Comparison of ENCODE assay signal across 11 cellular contexts in genomic region chrX:102711872-102712215, GRCh38. TPM values are rescaled to one million over a fixed set of nuclear protein-coding genes. Genes with fewer than 3 reads are reported as not detected.
A peak's percentile ranks its signal among the peaks of the same experiment; 100 is the strongest.
DNase-seq lines count a peak whose midpoint lies in the region; ATAC-seq and TF ChIP-seq lines count a peak whose summit lies in the region.
"Had no signal": no experiment of that assay in that cellular context is flagged by ENCODE, and none has a peak within 500 bp of the region (broad histone marks: within the 10 kb centered on the region; RNA-seq: fewer than 3 reads in every experiment).

No MANE protein-coding gene starts in this region.

- H3K79me2 ChIP-seq in trophoblast cell (ENCODE audit: control insufficient read depth, insufficient read depth, low read length, poor library complexity): no peaks in the 10 kb centered on the region

- no peak overlapping the region for H3K14ac ChIP-seq in trophoblast cell (ENCODE audit: low read length)

- no peak overlapping the region for H3K27ac ChIP-seq in CD4-positive, alpha-beta T cell (ENCODE audit: low read depth, low read length)
- no peak overlapping the region for H3K27ac ChIP-seq in SJCRH30
- H3K27ac ChIP-seq in gastroesophageal sphincter: peak overlapping the region in 1 of 4 donors; percentile 84
- no peak overlapping the region for H3K27ac ChIP-seq in trophoblast cell (ENCODE audit: low read depth, low read length)

- H4K8ac ChIP-seq in trophoblast cell (ENCODE audit: low read depth, low read length): no peak overlapping the region

- H2AFZ ChIP-seq in trophoblast cell (ENCODE audit: insufficient read depth, low read length, poor library complexity): no peak overlapping the region

- H3K27me3 Mint-ChIP-seq in CD4-positive, alpha-beta T cell: peaks cover 11% of the 10 kb centered on the region

- H2BK12ac ChIP-seq in trophoblast cell (ENCODE audit: low read length): no peak overlapping the region

- H3K4me1 ChIP-seq in SJCRH30: no peaks in the 10 kb centered on the region
- H3K4me1 ChIP-seq in gastroesophageal sphincter: peaks cover 0 to 7% (median 0%) of the 10 kb centered on the region in 3 donors
- H3K4me1 ChIP-seq in trophoblast cell (ENCODE audit: control insufficient read depth in 1 of 2, insufficient read depth in 2 of 2, low read length in 2 of 2): peaks cover 0 to 3% of the 10 kb centered on the region in 2 experiments

- H2BK120ac ChIP-seq in trophoblast cell (ENCODE audit: insufficient read depth, low read length, poor library complexity): no peak overlapping the region

- H4K12ac ChIP-seq in trophoblast cell (ENCODE audit: low read depth, low read length): peak overlapping the region; percentile 47

- TF ChIP-seq EP300 in gastroesophageal sphincter (IDR thresholded peaks at IDR 0.05): no peak

- H3K18ac ChIP-seq in trophoblast cell (ENCODE audit: low read length): no peak overlapping the region

- H3K79me1 ChIP-seq in trophoblast cell (ENCODE audit: low read length): no peaks in the 10 kb centered on the region

- H3K27ac Mint-ChIP-seq in CD4-positive, alpha-beta T cell: no peak overlapping the region

- no peak for TF ChIP-seq CTCF in CD4-positive, alpha-beta T cell (IDR thresholded peaks at IDR 0.05)
- TF ChIP-seq CTCF in gastroesophageal sphincter (IDR thresholded peaks at IDR 0.05): no peak

- H3K9ac ChIP-seq in trophoblast cell (ENCODE audit: low read length): no peak overlapping the region

- no peak overlapping the region for H2BK5ac ChIP-seq in trophoblast cell (ENCODE audit: low read depth, low read length, poor library complexity)

- H3K27me3 ChIP-seq in CD4-positive, alpha-beta T cell (ENCODE audit: control insufficient read depth, insufficient read depth, low read length): no peaks in the 10 kb centered on the region
- H3K27me3 ChIP-seq in SJCRH30: no peaks in the 10 kb centered on the region
- H3K27me3 ChIP-seq in gastroesophageal sphincter: no peaks in the 10 kb centered on the region
- peaks cover 3% of the 10 kb centered on the region for H3K27me3 ChIP-seq in trophoblast cell (ENCODE audit: insufficient read depth, low read length)

- H3K36me3 Mint-ChIP-seq in CD4-positive, alpha-beta T cell (ENCODE audit: low read depth): no peaks in the 10 kb centered on the region
- H3K36me3 Mint-ChIP-seq: natural killer cell had no signal

- no peak overlapping the region for H3K4ac ChIP-seq in trophoblast cell (ENCODE audit: low read depth, low read length)

- H4K91ac ChIP-seq in trophoblast cell (ENCODE audit: low read depth, low read length): no peak overlapping the region

- no peak for TF ChIP-seq POLR2A in gastroesophageal sphincter (IDR thresholded peaks at IDR 0.05)

- no peak for DNase-seq in CD4-positive, alpha-beta T cell
- DNase-seq in SJCRH30: no peak
- DNase-seq in trophoblast cell: no peak
- DNase-seq in occipital lobe (lab: John Stamatoyannopoulos, UW): no peak
- no peak for DNase-seq in NCI-H2196 (lab: John Stamatoyannopoulos, UW; ENCODE audit: unreplicated experiment)
- DNase-seq: Kasumi-1, natural killer cell had no signal

- H3K4me1 Mint-ChIP-seq in CD4-positive, alpha-beta T cell (ENCODE audit: low read depth): peaks cover 30% of the 10 kb centered on the region

- CTCF ChIA-PET in CD4-positive, alpha-beta T cell (lab: Charles Lee): no interaction called here

- no peak overlapping the region for H2AK5ac ChIP-seq in trophoblast cell (ENCODE audit: low read length)

- no peaks in the 10 kb centered on the region for H3K9me3 Mint-ChIP-seq in CD4-positive, alpha-beta T cell
- H3K9me3 Mint-ChIP-seq: natural killer cell had no signal

- POLR2A ChIA-PET in CD4-positive, alpha-beta T cell (lab: Charles Lee): interaction anchor here (1.2 kb wide), 1 partner anchor 113 kb away, joined by 3 read pairs; the partner anchor contains the start of gene ARMCX5

- H3K36me3 ChIP-seq in SJCRH30 (no peaks in the 10 kb centered on the region), gastroesophageal sphincter (no peaks in the 10 kb centered on the region), trophoblast cell (ENCODE audit: control insufficient read depth in 1 of 2, insufficient read depth in 2 of 2, low read length in 2 of 2) (no peaks in the 10 kb centered on the region)
- H3K36me3 ChIP-seq: adrenal gland had no signal

- WGBS in gastroesophageal sphincter (ENCODE audit: low coverage in 1 of 2), 2 donors: 7% methylated on average over 3 of the region's 19 CpGs; no CpG with 5 or more reads in 1 of the 2 donors
- WGBS in trophoblast cell (ENCODE audit: extremely low coverage, insufficient coverage, insufficient read length): no CpG with 5 or more reads among the region's 19 CpGs

- H3K4me3 Mint-ChIP-seq in CD4-positive, alpha-beta T cell: peak overlapping the region; percentile 92

- H3K23ac ChIP-seq in trophoblast cell (ENCODE audit: low read length): no peak overlapping the region

- intact Hi-C loops in CD4-positive, alpha-beta T cell (cut with DNase I, micrococcal nuclease): no loop called here

- H3K4me3 ChIP-seq in SJCRH30 (peak overlapping the region; percentile 60), gastroesophageal sphincter (peak overlapping the region; percentile 65 to 69), trophoblast cell (ENCODE audit: low read depth, low read length) (peak overlapping the region; percentile 77)

- no peak for ATAC-seq in CD4-positive, alpha-beta T cell (ENCODE audit: poor library complexity)
- ATAC-seq in gastroesophageal sphincter (no peak), HG03469 (IDR thresholded peaks at IDR 0.05; ENCODE audit: unreplicated experiment) (no peak), HG02870 (IDR thresholded peaks at IDR 0.05; ENCODE audit: unreplicated experiment) (no peak)

- H3K9me3 ChIP-seq in CD4-positive, alpha-beta T cell (ENCODE audit: control insufficient read depth, low read length): no peaks in the 10 kb centered on the region
- no peaks in the 10 kb centered on the region for H3K9me3 ChIP-seq in SJCRH30 (replicated peaks)
- no peaks in the 10 kb centered on the region for H3K9me3 ChIP-seq in gastroesophageal sphincter
- no peaks in the 10 kb centered on the region for H3K9me3 ChIP-seq in trophoblast cell (ENCODE audit: insufficient read depth, low read depth, low read length)
- H3K9me3 ChIP-seq: adrenal gland had no signal

- H3K4me2 ChIP-seq in trophoblast cell (ENCODE audit: low read length): peak overlapping the region; percentile 99

RNA-seq across cellular contexts. Expression of gene GPRASP2, which starts 0.4 kb away (rescaled TPM):
- 1 to 10 TPM; 2.1 to 2.6 TPM for total RNA-seq in CD4-positive, alpha-beta T cell
- 7.2 and 7.4 TPM in 2 replicates for total RNA-seq in SJCRH30 (2014; rRNA removed; shearing (Covaris generic))
- total RNA-seq in gastroesophageal sphincter (10 to 100 TPM; 12.6 to 14.3 (median 13.4) TPM), occipital lobe (70.0 TPM)
- 2.4 and 2.8 TPM in 2 replicates for polyA plus RNA-seq in trophoblast cell (2013)

RNA-seq across cellular contexts. Expression of gene GPRASP3, which starts 8.7 kb away (rescaled TPM):
- total RNA-seq in CD4-positive, alpha-beta T cell: 1 to 10 TPM; 1.5 to 2.6 TPM
- 6.2 and 8.7 TPM in 2 replicates for total RNA-seq in SJCRH30 (2014; rRNA removed; shearing (Covaris generic))
- 1 to 10 TPM; 4.8 to 5.9 (median 5.0) TPM for total RNA-seq in gastroesophageal sphincter
- polyA plus RNA-seq in trophoblast cell (2013): 2.2 TPM in 2 replicates
- total RNA-seq in occipital lobe: 61.3 TPM
